ENCODE assay signal across 1 cellular context in the genomic region with DNA sequence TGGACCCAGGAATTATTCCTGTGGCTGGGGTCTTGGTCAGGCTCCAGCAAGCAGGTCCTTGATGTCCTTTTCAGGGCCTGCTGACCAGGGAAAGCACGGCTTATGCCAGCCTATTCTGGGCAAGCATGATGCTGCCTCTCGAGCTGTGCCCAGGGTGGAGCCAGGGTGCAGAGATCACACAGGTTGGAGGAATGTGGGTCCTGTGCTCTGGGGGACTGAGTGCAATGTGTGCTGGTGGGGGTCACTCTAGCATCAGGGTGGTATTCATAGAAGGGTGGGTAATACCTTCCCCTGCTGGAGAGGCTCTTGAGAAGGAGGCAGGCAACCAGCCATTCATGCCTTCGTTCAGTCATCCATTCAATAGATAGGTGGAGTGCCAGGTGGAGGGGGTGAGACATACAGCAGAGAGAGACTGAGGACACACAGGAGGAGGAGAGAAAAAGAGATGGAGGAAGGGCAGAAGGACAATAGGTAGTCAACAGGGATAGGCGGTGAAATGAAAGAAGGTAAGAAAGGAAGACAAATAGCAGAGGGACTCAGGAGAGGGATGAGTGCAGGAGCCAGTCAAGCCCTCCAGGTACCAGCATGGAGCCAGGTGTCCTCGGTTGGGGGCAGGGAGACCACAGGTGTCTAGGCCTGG.
TF ChIP-seq lines count a peak whose summit lies in the region.

No MANE protein-coding gene starts in this region.

TF ChIP-seq in HepG2, 621 proteins besides CTCF, POLR2A, EP300 and RAD21:
- TF ChIP-seq, protein P1, sequence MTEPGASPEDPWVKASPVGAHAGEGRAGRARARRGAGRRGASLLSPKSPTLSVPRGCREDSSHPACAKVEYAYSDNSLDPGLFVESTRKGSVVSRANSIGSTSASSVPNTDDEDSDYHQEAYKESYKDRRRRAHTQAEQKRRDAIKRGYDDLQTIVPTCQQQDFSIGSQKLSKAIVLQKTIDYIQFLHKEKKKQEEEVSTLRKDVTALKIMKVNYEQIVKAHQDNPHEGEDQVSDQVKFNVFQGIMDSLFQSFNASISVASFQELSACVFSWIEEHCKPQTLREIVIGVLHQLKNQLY (CRISPR knock-in tag; IDR thresholded peaks at IDR 0.05): no peak
- TF ChIP-seq ZNF678 (CRISPR knock-in tag; IDR thresholded peaks at IDR 0.05): no peak
- no peak for TF ChIP-seq CEBPG (CRISPR knock-in tag; IDR thresholded peaks at IDR 0.05)
- no peak for TF ChIP-seq ZBTB38 (CRISPR knock-in tag; IDR thresholded peaks at IDR 0.05)
- TF ChIP-seq ZNF816 (CRISPR knock-in tag; IDR thresholded peaks at IDR 0.05; ENCODE audit: borderline replicate concordance): no peak
- no peak for TF ChIP-seq ZKSCAN1 (IDR thresholded peaks at IDR 0.05; ENCODE audit: low read length)
- TF ChIP-seq ARID2 (CRISPR knock-in tag; IDR thresholded peaks at IDR 0.05; ENCODE audit: borderline replicate concordance): no peak
- TF ChIP-seq, protein P2, sequence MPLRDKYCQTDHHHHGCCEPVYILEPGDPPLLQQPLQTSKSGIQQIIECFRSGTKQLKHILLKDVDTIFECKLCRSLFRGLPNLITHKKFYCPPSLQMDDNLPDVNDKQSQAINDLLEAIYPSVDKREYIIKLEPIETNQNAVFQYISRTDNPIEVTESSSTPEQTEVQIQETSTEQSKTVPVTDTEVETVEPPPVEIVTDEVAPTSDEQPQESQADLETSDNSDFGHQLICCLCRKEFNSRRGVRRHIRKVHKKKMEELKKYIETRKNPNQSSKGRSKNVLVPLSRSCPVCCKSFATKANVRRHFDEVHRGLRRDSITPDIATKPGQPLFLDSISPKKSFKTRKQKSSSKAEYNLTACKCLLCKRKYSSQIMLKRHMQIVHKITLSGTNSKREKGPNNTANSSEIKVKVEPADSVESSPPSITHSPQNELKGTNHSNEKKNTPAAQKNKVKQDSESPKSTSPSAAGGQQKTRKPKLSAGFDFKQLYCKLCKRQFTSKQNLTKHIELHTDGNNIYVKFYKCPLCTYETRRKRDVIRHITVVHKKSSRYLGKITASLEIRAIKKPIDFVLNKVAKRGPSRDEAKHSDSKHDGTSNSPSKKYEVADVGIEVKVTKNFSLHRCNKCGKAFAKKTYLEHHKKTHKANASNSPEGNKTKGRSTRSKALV (CRISPR knock-in tag; IDR thresholded peaks at IDR 0.05): no peak
- no peak for TF ChIP-seq ATF1 (CRISPR knock-in tag; IDR thresholded peaks at IDR 0.05)
- TF ChIP-seq MEF2D (CRISPR knock-in tag; IDR thresholded peaks at IDR 0.05): no peak
- TF ChIP-seq, protein P3, sequence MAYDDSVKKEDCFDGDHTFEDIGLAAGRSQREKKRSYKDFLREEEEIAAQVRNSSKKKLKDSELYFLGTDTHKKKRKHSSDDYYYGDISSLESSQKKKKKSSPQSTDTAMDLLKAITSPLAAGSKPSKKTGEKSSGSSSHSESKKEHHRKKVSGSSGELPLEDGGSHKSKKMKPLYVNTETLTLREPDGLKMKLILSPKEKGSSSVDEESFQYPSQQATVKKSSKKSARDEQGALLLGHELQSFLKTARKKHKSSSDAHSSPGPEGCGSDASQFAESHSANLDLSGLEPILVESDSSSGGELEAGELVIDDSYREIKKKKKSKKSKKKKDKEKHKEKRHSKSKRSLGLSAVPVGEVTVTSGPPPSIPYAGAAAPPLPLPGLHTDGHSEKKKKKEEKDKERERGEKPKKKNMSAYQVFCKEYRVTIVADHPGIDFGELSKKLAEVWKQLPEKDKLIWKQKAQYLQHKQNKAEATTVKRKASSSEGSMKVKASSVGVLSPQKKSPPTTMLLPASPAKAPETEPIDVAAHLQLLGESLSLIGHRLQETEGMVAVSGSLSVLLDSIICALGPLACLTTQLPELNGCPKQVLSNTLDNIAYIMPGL (CRISPR knock-in tag; IDR thresholded peaks at IDR 0.05; ENCODE audit: borderline replicate concordance in 1 of 2, low read depth in 1 of 2): no peak
- no peak for TF ChIP-seq TERF1 (CRISPR knock-in tag; IDR thresholded peaks at IDR 0.05)
- no peak for TF ChIP-seq SRSF4 (IDR thresholded peaks at IDR 0.05; ENCODE audit: low read depth, low read length, poor library complexity, severe bottlenecking)
- TF ChIP-seq AGO2 (optimal IDR thresholded peaks at IDR 0.05; ENCODE audit: low read depth, low read length): no peak
- TF ChIP-seq, protein P4, sequence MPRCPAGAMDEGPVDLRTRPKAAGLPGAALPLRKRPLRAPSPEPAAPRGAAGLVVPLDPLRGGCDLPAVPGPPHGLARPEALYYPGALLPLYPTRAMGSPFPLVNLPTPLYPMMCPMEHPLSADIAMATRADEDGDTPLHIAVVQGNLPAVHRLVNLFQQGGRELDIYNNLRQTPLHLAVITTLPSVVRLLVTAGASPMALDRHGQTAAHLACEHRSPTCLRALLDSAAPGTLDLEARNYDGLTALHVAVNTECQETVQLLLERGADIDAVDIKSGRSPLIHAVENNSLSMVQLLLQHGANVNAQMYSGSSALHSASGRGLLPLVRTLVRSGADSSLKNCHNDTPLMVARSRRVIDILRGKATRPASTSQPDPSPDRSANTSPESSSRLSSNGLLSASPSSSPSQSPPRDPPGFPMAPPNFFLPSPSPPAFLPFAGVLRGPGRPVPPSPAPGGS (CRISPR knock-in tag; IDR thresholded peaks at IDR 0.05): no peak
TF ChIP-seq in HepG2: peak in this region for 0.
